Comparison of ENCODE assay signal across 29 cellular contexts in the genomic region with DNA sequence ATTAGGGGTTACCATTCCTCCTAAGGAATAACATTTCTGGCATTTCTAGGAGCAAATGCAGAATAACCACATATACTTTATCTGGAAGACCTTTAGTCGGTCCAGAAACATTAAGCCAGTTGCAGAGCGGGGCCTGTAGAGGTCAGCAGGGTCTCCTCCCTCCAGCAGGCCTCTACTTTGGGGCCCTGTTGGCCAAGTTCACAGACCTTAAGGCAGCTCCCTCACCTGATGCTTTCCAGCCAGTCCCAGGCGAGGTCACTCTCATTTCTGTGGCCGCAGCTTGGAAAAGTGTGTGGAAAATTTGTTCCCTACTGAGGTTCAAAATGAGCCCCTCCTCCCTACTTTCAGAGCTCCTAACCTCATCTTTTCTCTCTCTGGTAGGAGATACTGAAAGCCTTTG.
DNase-seq lines count a peak whose midpoint lies in the region; ATAC-seq, FAIRE-seq and TF ChIP-seq lines count a peak whose summit lies in the region.
"Had no signal": no experiment of that assay in that cellular context is flagged by ENCODE, and none has a peak within 500 bp of the region (broad histone marks: within the 10 kb centered on the region; RNA-seq: fewer than 3 reads in every experiment).

No MANE protein-coding gene starts in this region.

- no peaks in the 10 kb centered on the region for H3K79me2 ChIP-seq in K562 (ENCODE audit: control insufficient read depth, insufficient read depth, low read length)
- H3K79me2 ChIP-seq in PC-9 (ENCODE audit: low read depth): no peaks in the 10 kb centered on the region

- H3K36me3 Mint-ChIP-seq in IgD-negative memory B cell: peaks cover 21% of the 10 kb centered on the region
- peaks cover 39 to 64% of the 10 kb centered on the region in 2 donors for H3K36me3 Mint-ChIP-seq in stimulated activated naive B cell treated with anti-CD40 and anti-IgM and Interleukin-4, amounts not matched to agents 10 μg/mL and 1 μg/mL and 100 μg/mL, for 72 hours

- H3K4me1 ChIP-seq in K562 (replicated peaks in 1 of 2; ENCODE audit: control insufficient read depth in 2 of 2, insufficient read depth in 2 of 2, low read length in 2 of 2) (peaks cover 4 to 7% of the 10 kb centered on the region in 2 experiments; a peak in 4 of 5 replicates), PC-9 (replicated peaks; ENCODE audit: insufficient read depth) (no peaks in the 10 kb centered on the region)
- H3K4me1 ChIP-seq: ascending aorta, gastroesophageal sphincter, left lung, right lobe of liver had no signal

- FAIRE-seq in K562 (lab: Jason Lieb, UNC): no peak
- FAIRE-seq: D721Med, H54, TTC549 had no signal

- BruUV-seq in K562 (replicated peaks; lab: Mats Ljungman, UMichigan): no TSS peak
- no TSS peak for BruUV-seq in PC-9 (replicated peaks; lab: Mats Ljungman, UMichigan)

- H3K4me3 ChIP-seq in K562: no peak overlapping the region
- no peak overlapping the region for H3K4me3 ChIP-seq in PC-9
- H3K4me3 ChIP-seq: ascending aorta, gastroesophageal sphincter, left lung, right lobe of liver, SK-N-MC had no signal

- H3K9ac ChIP-seq in K562 (ENCODE audit: insufficient read depth in 1 of 2, low read depth in 2 of 2, low read length in 2 of 2): no peak overlapping the region

- no peaks in the 10 kb centered on the region for H3K9me3 Mint-ChIP-seq in IgD-negative memory B cell
- H3K9me3 Mint-ChIP-seq in stimulated activated naive B cell treated with anti-CD40 and anti-IgM and Interleukin-4, amounts not matched to agents 10 μg/mL and 1 μg/mL and 100 μg/mL, for 72 hours: peaks cover 0 to 6% of the 10 kb centered on the region in 2 donors
- H3K9me3 Mint-ChIP-seq: CD4-positive, CD25-positive, alpha-beta regulatory T cell; naive thymus-derived CD8-positive, alpha-beta T cell had no signal

- H3K36me3 ChIP-seq in K562 (ENCODE audit: control insufficient read depth, insufficient read depth, low read length) (no peaks in the 10 kb centered on the region), PC-9 (ENCODE audit: low read depth) (no peaks in the 10 kb centered on the region)

- TF ChIP-seq CTCF in K562 (IDR thresholded peaks at IDR 0.05 in 2 of 3, conservative IDR thresholded peaks at IDR 0.05 in 1 of 3; ENCODE audit: insufficient read depth in 2 of 3, low read depth in 1 of 3, low read length in 3 of 3): peak in 2 of 3 experiments; percentile 17 to 20; a peak in 2 of 6 replicates
- no peak for TF ChIP-seq CTCF in PC-9 (conservative IDR thresholded peaks at IDR 0.05)

- TF ChIP-seq EP300 in K562 (IDR thresholded peaks at IDR 0.05; ENCODE audit: low read length): no peak

- H3K27me3 ChIP-seq in K562 (ENCODE audit: control insufficient read depth in 2 of 2, insufficient read depth in 2 of 2, low read length in 2 of 2) (no peaks in the 10 kb centered on the region), PC-9 (ENCODE audit: insufficient read depth, low read depth) (no peaks in the 10 kb centered on the region)
- H3K27me3 ChIP-seq: ascending aorta, gastroesophageal sphincter, left lung, right lobe of liver had no signal

- H3K27me3 Mint-ChIP-seq in IgD-negative memory B cell: no peaks in the 10 kb centered on the region
- no peaks in the 10 kb centered on the region for H3K27me3 Mint-ChIP-seq in stimulated activated naive B cell treated with anti-CD40 and anti-IgM and Interleukin-4, amounts not matched to agents 10 μg/mL and 1 μg/mL and 100 μg/mL, for 72 hours
- H3K27me3 Mint-ChIP-seq: activated naive CD8-positive, alpha-beta T cell; CD4-positive, CD25-positive, alpha-beta regulatory T cell; naive thymus-derived CD8-positive, alpha-beta T cell had no signal

- no peaks in the 10 kb centered on the region for H3K9me2 ChIP-seq in PC-9 (ENCODE audit: insufficient read depth)

- CTCF ChIA-PET in K562 (lab: Yijun Ruan, JAX; ENCODE audit: low intra/inter-chr PET ratio) (no interaction called here), PC-9 (lab: Charles Lee) (no interaction called here)

- H3K27ac ChIP-seq in K562 (ENCODE audit: extremely low read depth, low read depth, low read length) (no peak overlapping the region), PC-9 (no peak overlapping the region)
- H3K27ac ChIP-seq: ascending aorta, gastroesophageal sphincter, left lung, right lobe of liver, RWPE1, SK-N-MC had no signal

- H3K4me1 Mint-ChIP-seq in IgD-negative memory B cell: peaks cover 22 to 40% (median 33%) of the 10 kb centered on the region in 3 donors
- H3K4me1 Mint-ChIP-seq in stimulated activated naive B cell treated with anti-CD40 and anti-IgM and Interleukin-4, amounts not matched to agents 10 μg/mL and 1 μg/mL and 100 μg/mL, for 72 hours: peaks cover 44 to 73% of the 10 kb centered on the region in 2 donors

- 64% methylated on average over 4 of the region's 4 CpGs for WGBS in K562 (ENCODE audit: insufficient coverage, low coverage, missing lambda C conversion rate)

- TF ChIP-seq RAD21 in K562 (CRISPR knock-in tag; conservative IDR thresholded peaks at IDR 0.05 in 1 of 2, IDR thresholded peaks at IDR 0.05 in 1 of 2): no peak

- DNase-seq in K562 (ENCODE audit: extremely low read depth in 1 of 4, low spot score in 3 of 4) (peak in 1 of 4 experiments; percentile 11), left lobe of liver (ENCODE audit: low spot score) (peak; percentile 19), NCI-H2029 (lab: John Stamatoyannopoulos, UW) (no peak), occipital lobe (lab: John Stamatoyannopoulos, UW) (no peak), PC-9 (no peak)
- DNase-seq in stimulated activated naive B cell treated with anti-CD40 and anti-IgM and Interleukin-4, amounts not matched to agents 10 μg/mL and 1 μg/mL and 100 μg/mL, for 72 hours: no peak
- DNase-seq: activated T-cell treated with anti-CD3 and anti-CD28 coated beads for 4 hours; CD4-positive, CD25-positive, alpha-beta regulatory T cell; central memory CD4-positive, alpha-beta T cell; dermis blood vessel endothelial cell; KG1; left lung; naive thymus-derived CD8-positive, alpha-beta T cell; NCI-H1417 treated with DMSO at 0.1 percent for 48 hours; NCI-H2081 treated with DMSO at 0.1 percent for 48 hours; NCI-H226; NCI-H748 treated with DMSO at 0.1 percent for 48 hours; right lobe of liver; stimulated activated CD4-positive, alpha-beta T cell treated with anti-CD3 and anti-CD28 coated beads, Interleukin-12 subunit alpha, Interleukin-12 subunit beta, amount 100 ng/mL, for 4 hours; stimulated activated CD4-positive, alpha-beta T cell treated with anti-CD3 and anti-CD28 coated beads, Interleukin-4, amount 100 ng/mL, for 1 hour had no signal

- no peaks in the 10 kb centered on the region for H3K9me1 ChIP-seq in K562 (ENCODE audit: control insufficient read depth, insufficient read depth, low read length)

- H3K9me3 ChIP-seq in K562 (replicated peaks; ENCODE audit: control insufficient read depth, insufficient read depth, low read depth, low read length): no peaks in the 10 kb centered on the region
- H3K9me3 ChIP-seq in PC-9 (ENCODE audit: insufficient read depth, low read depth): no peaks in the 10 kb centered on the region
- H3K9me3 ChIP-seq: ascending aorta, gastroesophageal sphincter, left lung, right lobe of liver had no signal

- no peak overlapping the region for H3K4me3 Mint-ChIP-seq in IgD-negative memory B cell
- H3K4me3 Mint-ChIP-seq in stimulated activated naive B cell treated with anti-CD40 and anti-IgM and Interleukin-4, amounts not matched to agents 10 μg/mL and 1 μg/mL and 100 μg/mL, for 72 hours: peak overlapping the region; percentile 29 to 47
- H3K4me3 Mint-ChIP-seq: activated naive CD8-positive, alpha-beta T cell; CD4-positive, CD25-positive, alpha-beta regulatory T cell; naive thymus-derived CD8-positive, alpha-beta T cell had no signal

- ATAC-seq in K562 (peak; percentile 76), left lobe of liver (no peak)
- no peak for ATAC-seq in stimulated activated naive B cell treated with anti-CD40 and anti-IgM and Interleukin-4, amounts not matched to agents 10 μg/mL and 1 μg/mL and 100 μg/mL, for 72 hours (replicated peaks)
- ATAC-seq: gastroesophageal sphincter; left lung; naive thymus-derived CD8-positive, alpha-beta T cell had no signal

- intact Hi-C loops in K562 (cut with micrococcal nuclease): loop anchor here (5.0 kb wide), 1 partner anchor 72 kb away; the partner anchor contains the start of gene ESR2
- intact Hi-C loops in PC-9 (cut with micrococcal nuclease; ENCODE audit: unreplicated experiment): no loop called here

- no peak for TF ChIP-seq POLR2A in K562 (conservative IDR thresholded peaks at IDR 0.05)

- H3K27ac Mint-ChIP-seq in IgD-negative memory B cell: peak overlapping the region in 2 of 3 donors; percentile 32 to 96
- H3K27ac Mint-ChIP-seq in stimulated activated naive B cell treated with anti-CD40 and anti-IgM and Interleukin-4, amounts not matched to agents 10 μg/mL and 1 μg/mL and 100 μg/mL, for 72 hours: peak overlapping the region; percentile 73
- H3K27ac Mint-ChIP-seq: activated naive CD8-positive, alpha-beta T cell; CD4-positive, CD25-positive, alpha-beta regulatory T cell; naive thymus-derived CD8-positive, alpha-beta T cell had no signal

- no peak overlapping the region for H3K4me2 ChIP-seq in K562 (ENCODE audit: insufficient read depth, low read length)
- H3K4me2 ChIP-seq in PC-9: no peak overlapping the region

- POLR2A ChIA-PET in K562 (lab: Yijun Ruan, JAX) (no interaction called here), PC-9 (lab: Charles Lee; ENCODE audit: unreplicated experiment) (no interaction called here)

- in situ Hi-C loops in K562 (cut with MboI): no loop called here

- H4K20me1 ChIP-seq in K562 (replicated peaks; ENCODE audit: control insufficient read depth, insufficient read depth, low read length): no peaks in the 10 kb centered on the region
- no peaks in the 10 kb centered on the region for H4K20me1 ChIP-seq in PC-9 (ENCODE audit: insufficient read depth)

- H2AFZ ChIP-seq in K562 (ENCODE audit: low read depth, low read length) (peak overlapping the region; percentile 74), PC-9 (no peak overlapping the region)

- H3F3A ChIP-seq in PC-9 (ENCODE audit: insufficient read depth, low read depth): no peaks in the 10 kb centered on the region

TF ChIP-seq in K562, 482 proteins besides CTCF, POLR2A, EP300 and RAD21:
- no peak for TF ChIP-seq CBFA2T2 (conservative IDR thresholded peaks at IDR 0.05)
- TF ChIP-seq SMARCE1 (IDR thresholded peaks at IDR 0.05): no peak
- TF ChIP-seq TFAM (CRISPR knock-in tag; conservative IDR thresholded peaks at IDR 0.05): no peak
- TF ChIP-seq TGIF2 (CRISPR knock-in tag; IDR thresholded peaks at IDR 0.05): no peak
- TF ChIP-seq PURB (CRISPR knock-in tag; IDR thresholded peaks at IDR 0.05; ENCODE audit: low read depth): no peak
- no peak for TF ChIP-seq ZNF263 (CRISPR knock-in tag; IDR thresholded peaks at IDR 0.05; ENCODE audit: borderline replicate concordance)
- no peak for TF ChIP-seq ZNF76 (CRISPR knock-in tag; IDR thresholded peaks at IDR 0.05; ENCODE audit: borderline replicate concordance)
- TF ChIP-seq MECOM (CRISPR knock-in tag; IDR thresholded peaks at IDR 0.05): no peak
- TF ChIP-seq CAMTA2 (CRISPR knock-in tag; conservative IDR thresholded peaks at IDR 0.05): no peak
- no peak for TF ChIP-seq SMARCB1 (IDR thresholded peaks at IDR 0.05; ENCODE audit: insufficient read length, low read depth)
- no peak for TF ChIP-seq MYNN (IDR thresholded peaks at IDR 0.05)
- no peak for TF ChIP-seq MYNN (CRISPR knock-in tag; IDR thresholded peaks at IDR 0.05)

Comparison
In these comparisons a context has a peak if more than half of its experiments do, and no peak if none do; other contexts are left out.
1. H3K4me3 Mint-ChIP-seq: peak in stimulated activated naive B cell treated with anti-CD40 and anti-IgM and Interleukin-4, amounts not matched to agents 10 μg/mL and 1 μg/mL and 100 μg/mL, for 72 hours (2 of 2); none in IgD-negative memory B cell (0 of 4).